Comparison of ENCODE assay signal across 1 cellular context in genomic region chr1:11787804-11788436, GRCh38.
TF ChIP-seq lines count a peak whose summit lies in the region.

No MANE protein-coding gene starts in this region.

TF ChIP-seq in K562, 482 proteins besides CTCF, POLR2A, EP300 and RAD21 (continues in another document):
- 0 out of 2 replicates have a peak, but pooled peaks have one; percentile 10 for TF ChIP-seq ZBTB17 (CRISPR knock-in tag; IDR thresholded peaks at IDR 0.05)
- TF ChIP-seq ZNF347 (CRISPR knock-in tag; IDR thresholded peaks at IDR 0.05; ENCODE audit: low read depth) = 0 out of 2 replicates have a peak, but pooled peaks have one; percentile 17
- TF ChIP-seq RBBP5 (IDR thresholded peaks at IDR 0.05; ENCODE audit: borderline replicate concordance, insufficient read depth, low read length, poor library complexity, severe bottlenecking) = no peak
- no peak for TF ChIP-seq SRSF3 (IDR thresholded peaks at IDR 0.05; ENCODE audit: insufficient read depth, low read length)
- no peak for TF ChIP-seq MIER1 (IDR thresholded peaks at IDR 0.05; ENCODE audit: low read depth)
- TF ChIP-seq, protein P1, sequence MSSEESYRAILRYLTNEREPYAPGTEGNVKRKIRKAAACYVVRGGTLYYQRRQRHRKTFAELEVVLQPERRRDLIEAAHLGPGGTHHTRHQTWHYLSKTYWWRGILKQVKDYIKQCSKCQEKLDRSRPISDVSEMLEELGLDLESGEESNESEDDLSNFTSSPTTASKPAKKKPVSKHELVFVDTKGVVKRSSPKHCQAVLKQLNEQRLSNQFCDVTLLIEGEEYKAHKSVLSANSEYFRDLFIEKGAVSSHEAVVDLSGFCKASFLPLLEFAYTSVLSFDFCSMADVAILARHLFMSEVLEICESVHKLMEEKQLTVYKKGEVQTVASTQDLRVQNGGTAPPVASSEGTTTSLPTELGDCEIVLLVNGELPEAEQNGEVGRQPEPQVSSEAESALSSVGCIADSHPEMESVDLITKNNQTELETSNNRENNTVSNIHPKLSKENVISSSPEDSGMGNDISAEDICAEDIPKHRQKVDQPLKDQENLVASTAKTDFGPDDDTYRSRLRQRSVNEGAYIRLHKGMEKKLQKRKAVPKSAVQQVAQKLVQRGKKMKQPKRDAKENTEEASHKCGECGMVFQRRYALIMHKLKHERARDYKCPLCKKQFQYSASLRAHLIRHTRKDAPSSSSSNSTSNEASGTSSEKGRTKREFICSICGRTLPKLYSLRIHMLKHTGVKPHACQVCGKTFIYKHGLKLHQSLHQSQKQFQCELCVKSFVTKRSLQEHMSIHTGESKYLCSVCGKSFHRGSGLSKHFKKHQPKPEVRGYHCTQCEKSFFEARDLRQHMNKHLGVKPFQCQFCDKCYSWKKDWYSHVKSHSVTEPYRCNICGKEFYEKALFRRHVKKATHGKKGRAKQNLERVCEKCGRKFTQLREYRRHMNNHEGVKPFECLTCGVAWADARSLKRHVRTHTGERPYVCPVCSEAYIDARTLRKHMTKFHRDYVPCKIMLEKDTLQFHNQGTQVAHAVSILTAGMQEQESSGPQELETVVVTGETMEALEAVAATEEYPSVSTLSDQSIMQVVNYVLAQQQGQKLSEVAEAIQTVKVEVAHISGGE (CRISPR knock-in tag; IDR thresholded peaks at IDR 0.05) = peak in 1 of 3 experiments; percentile 30; a peak in 1 of 6 replicates
- TF ChIP-seq POLR2AphosphoS2 (IDR thresholded peaks at IDR 0.05; ENCODE audit: low read length) = peak; percentile 21; the same call in 1 of the 2 replicates
- TF ChIP-seq, protein P2, sequence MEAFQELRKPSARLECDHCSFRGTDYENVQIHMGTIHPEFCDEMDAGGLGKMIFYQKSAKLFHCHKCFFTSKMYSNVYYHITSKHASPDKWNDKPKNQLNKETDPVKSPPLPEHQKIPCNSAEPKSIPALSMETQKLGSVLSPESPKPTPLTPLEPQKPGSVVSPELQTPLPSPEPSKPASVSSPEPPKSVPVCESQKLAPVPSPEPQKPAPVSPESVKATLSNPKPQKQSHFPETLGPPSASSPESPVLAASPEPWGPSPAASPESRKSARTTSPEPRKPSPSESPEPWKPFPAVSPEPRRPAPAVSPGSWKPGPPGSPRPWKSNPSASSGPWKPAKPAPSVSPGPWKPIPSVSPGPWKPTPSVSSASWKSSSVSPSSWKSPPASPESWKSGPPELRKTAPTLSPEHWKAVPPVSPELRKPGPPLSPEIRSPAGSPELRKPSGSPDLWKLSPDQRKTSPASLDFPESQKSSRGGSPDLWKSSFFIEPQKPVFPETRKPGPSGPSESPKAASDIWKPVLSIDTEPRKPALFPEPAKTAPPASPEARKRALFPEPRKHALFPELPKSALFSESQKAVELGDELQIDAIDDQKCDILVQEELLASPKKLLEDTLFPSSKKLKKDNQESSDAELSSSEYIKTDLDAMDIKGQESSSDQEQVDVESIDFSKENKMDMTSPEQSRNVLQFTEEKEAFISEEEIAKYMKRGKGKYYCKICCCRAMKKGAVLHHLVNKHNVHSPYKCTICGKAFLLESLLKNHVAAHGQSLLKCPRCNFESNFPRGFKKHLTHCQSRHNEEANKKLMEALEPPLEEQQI (IDR thresholded peaks at IDR 0.05) = no peak
- TF ChIP-seq, protein P3, sequence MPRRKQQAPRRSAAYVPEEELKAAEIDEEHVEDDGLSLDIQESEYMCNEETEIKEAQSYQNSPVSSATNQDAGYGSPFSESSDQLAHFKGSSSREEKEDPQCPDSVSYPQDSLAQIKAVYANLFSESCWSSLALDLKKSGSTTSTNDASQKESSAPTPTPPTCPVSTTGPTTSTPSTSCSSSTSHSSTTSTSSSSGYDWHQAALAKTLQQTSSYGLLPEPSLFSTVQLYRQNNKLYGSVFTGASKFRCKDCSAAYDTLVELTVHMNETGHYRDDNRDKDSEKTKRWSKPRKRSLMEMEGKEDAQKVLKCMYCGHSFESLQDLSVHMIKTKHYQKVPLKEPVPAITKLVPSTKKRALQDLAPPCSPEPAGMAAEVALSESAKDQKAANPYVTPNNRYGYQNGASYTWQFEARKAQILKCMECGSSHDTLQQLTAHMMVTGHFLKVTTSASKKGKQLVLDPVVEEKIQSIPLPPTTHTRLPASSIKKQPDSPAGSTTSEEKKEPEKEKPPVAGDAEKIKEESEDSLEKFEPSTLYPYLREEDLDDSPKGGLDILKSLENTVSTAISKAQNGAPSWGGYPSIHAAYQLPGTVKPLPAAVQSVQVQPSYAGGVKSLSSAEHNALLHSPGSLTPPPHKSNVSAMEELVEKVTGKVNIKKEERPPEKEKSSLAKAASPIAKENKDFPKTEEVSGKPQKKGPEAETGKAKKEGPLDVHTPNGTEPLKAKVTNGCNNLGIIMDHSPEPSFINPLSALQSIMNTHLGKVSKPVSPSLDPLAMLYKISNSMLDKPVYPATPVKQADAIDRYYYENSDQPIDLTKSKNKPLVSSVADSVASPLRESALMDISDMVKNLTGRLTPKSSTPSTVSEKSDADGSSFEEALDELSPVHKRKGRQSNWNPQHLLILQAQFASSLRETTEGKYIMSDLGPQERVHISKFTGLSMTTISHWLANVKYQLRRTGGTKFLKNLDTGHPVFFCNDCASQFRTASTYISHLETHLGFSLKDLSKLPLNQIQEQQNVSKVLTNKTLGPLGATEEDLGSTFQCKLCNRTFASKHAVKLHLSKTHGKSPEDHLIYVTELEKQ (CRISPR knock-in tag; IDR thresholded peaks at IDR 0.05) = no peak
- no peak for TF ChIP-seq CTBP1 (IDR thresholded peaks at IDR 0.05; ENCODE audit: borderline replicate concordance)
- TF ChIP-seq PCBP1 (IDR thresholded peaks at IDR 0.05; ENCODE audit: low read depth, low read length, poor library complexity, severe bottlenecking) = no peak
- 0 out of 2 replicates have a peak, but pooled peaks have one; percentile 15 for TF ChIP-seq REST (CRISPR knock-in tag; IDR thresholded peaks at IDR 0.05; ENCODE audit: low read depth)
- TF ChIP-seq CBX5 (IDR thresholded peaks at IDR 0.05; ENCODE audit: borderline replicate concordance, low read depth) = no peak
- TF ChIP-seq ZNF644 (tag; IDR thresholded peaks at IDR 0.05; ENCODE audit: low read depth) = no peak
- TF ChIP-seq RAD51 (IDR thresholded peaks at IDR 0.05; ENCODE audit: borderline replicate concordance, low read depth) = no peak
- no peak for TF ChIP-seq EP400 (IDR thresholded peaks at IDR 0.05)
- 0 out of 2 replicates have a peak, but pooled peaks have one; percentile 19 for TF ChIP-seq TOE1 (IDR thresholded peaks at IDR 0.05; ENCODE audit: borderline replicate concordance)
- TF ChIP-seq TOE1 (CRISPR knock-in tag; IDR thresholded peaks at IDR 0.05; ENCODE audit: borderline replicate concordance, low read depth) = no peak
- TF ChIP-seq POLR2B (IDR thresholded peaks at IDR 0.05; ENCODE audit: low read depth, partially characterized antibody) = peak; percentile 63
- no peak for TF ChIP-seq L3MBTL2 (IDR thresholded peaks at IDR 0.05)
- no peak for TF ChIP-seq EZH2 (IDR thresholded peaks at IDR 0.05; ENCODE audit: borderline replicate concordance, low read depth, low read length)
- TF ChIP-seq ARID3B (CRISPR knock-in tag; IDR thresholded peaks at IDR 0.05; ENCODE audit: borderline replicate concordance) = 0 out of 2 replicates have a peak, but pooled peaks have one; percentile 62
- peak; percentile 30; the same call in 1 of the 2 replicates for TF ChIP-seq ZFX (CRISPR knock-in tag; IDR thresholded peaks at IDR 0.05)
- 0 out of 4 replicates have a peak, but pooled peaks of 1 of the 2 experiments have one; percentile 3 for TF ChIP-seq FOXA3 (CRISPR knock-in tag; conservative IDR thresholded peaks at IDR 0.05 in 1 of 2, IDR thresholded peaks at IDR 0.05 in 1 of 2)
- 0 out of 2 replicates have a peak, but pooled peaks have one; percentile 9 for TF ChIP-seq ARID1B (IDR thresholded peaks at IDR 0.05)
- 0 out of 2 replicates have a peak, but pooled peaks have one; percentile 56 for TF ChIP-seq ZNF584 (CRISPR knock-in tag; IDR thresholded peaks at IDR 0.05; ENCODE audit: low read depth)
- peak; percentile 31; the same call in 1 of the 2 replicates for TF ChIP-seq CHD2 (IDR thresholded peaks at IDR 0.05; ENCODE audit: low read depth, low read length)
- no peak for TF ChIP-seq HOMEZ (CRISPR knock-in tag; IDR thresholded peaks at IDR 0.05)
- TF ChIP-seq ZNF707 (CRISPR knock-in tag; conservative IDR thresholded peaks at IDR 0.05) = no peak
- peak; percentile 16 for TF ChIP-seq E2F8 (IDR thresholded peaks at IDR 0.05; ENCODE audit: low read depth, partially characterized antibody)
- TF ChIP-seq HDGF (IDR thresholded peaks at IDR 0.05) = peak; percentile 49; the same call in 1 of the 2 replicates
- 0 out of 2 replicates have a peak, but pooled peaks have one; percentile 9 for TF ChIP-seq GABPB1 (CRISPR knock-in tag; IDR thresholded peaks at IDR 0.05)
- 0 out of 2 replicates have a peak, but pooled peaks have one; percentile 7 for TF ChIP-seq KLF10 (CRISPR knock-in tag; IDR thresholded peaks at IDR 0.05)
- peak; percentile 66 for TF ChIP-seq RBFOX2 (IDR thresholded peaks at IDR 0.05; ENCODE audit: low read depth, low read length)
- TF ChIP-seq RBM39 (optimal IDR thresholded peaks at IDR 0.05; ENCODE audit: low read depth, low read length) = no peak
- no peak for TF ChIP-seq ETS2 (tag; IDR thresholded peaks at IDR 0.05; ENCODE audit: borderline replicate concordance, poor library complexity, severe bottlenecking)
- TF ChIP-seq SMAD4 (CRISPR knock-in tag; conservative IDR thresholded peaks at IDR 0.05) = peak; percentile 23; the same call in 1 of the 2 replicates
- no peak for TF ChIP-seq CREM (IDR thresholded peaks at IDR 0.05; ENCODE audit: low read depth)
- TF ChIP-seq PHF8 (IDR thresholded peaks at IDR 0.05; ENCODE audit: borderline replicate concordance, low read length) = no peak
- TF ChIP-seq ZNF134 (CRISPR knock-in tag; conservative IDR thresholded peaks at IDR 0.05) = no peak
- no peak for TF ChIP-seq E2F3 (CRISPR knock-in tag; IDR thresholded peaks at IDR 0.05)
